ENCODE assay signal across 8 cellular contexts in the genomic region with DNA sequence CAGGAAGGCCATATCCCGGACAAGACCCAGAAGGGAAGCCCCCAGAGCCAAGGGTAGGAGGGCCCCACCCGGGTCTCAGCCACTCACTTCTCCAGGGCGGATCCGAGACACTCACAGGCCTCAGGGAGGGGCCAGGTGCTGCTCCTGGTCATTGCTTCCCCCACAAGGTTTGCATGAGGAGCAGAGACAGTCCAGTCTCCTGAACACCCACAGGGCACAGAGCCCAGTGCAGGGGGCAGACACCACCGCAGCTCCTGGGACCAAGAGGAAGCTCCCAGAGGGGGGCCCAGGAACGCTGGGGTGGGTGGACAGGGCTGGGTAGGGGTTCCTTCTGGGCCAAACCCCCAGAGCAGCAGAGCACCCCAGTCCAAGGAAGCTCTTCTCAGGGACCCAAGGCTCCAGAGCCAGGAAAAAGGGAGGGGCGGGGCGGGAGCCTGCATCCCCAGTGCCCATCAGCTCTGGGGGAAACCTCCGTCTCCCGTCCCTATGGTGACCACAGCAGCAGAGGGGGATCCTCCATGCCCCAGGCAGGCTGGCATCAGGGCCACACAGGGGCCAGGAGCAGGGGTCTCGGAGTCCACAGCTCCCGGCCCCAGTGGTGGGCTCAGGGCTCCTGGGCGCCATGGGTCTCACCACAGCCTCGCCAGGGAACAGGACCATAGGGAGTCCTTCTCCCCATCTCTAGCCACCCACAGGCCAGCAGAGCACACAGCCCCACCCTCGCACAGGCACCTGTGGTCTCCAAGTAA. TPM values are rescaled to one million over a fixed set of nuclear protein-coding genes. Genes with fewer than 3 reads are reported as not detected.
DNase-seq lines count a peak whose midpoint lies in the region; ATAC-seq and TF ChIP-seq lines count a peak whose summit lies in the region.

No MANE protein-coding gene starts in this region.

- ATAC-seq in GM21515 (IDR thresholded peaks at IDR 0.05; ENCODE audit: unreplicated experiment) = no peak

- DNase-seq in Caco-2 = no peak
- DNase-seq in endothelial cell (ENCODE audit: low spot score) = no peak
- DNase-seq in ovary = peak in 1 of 5 donors; percentile 39
- no peak for DNase-seq in AG20443 (ENCODE audit: low spot score)
- no peak for DNase-seq in NK-92 treated with Interleukin-12 subunit alpha and Interleukin-12 subunit beta, amount 100 ng/mL, for 24 hours (lab: John Stamatoyannopoulos, UW)
- no peak for DNase-seq in activated CD4-positive, CD25-positive, alpha-beta regulatory T cell treated with anti-CD3 and anti-CD28 coated beads, Interleukin-2, amount 50 U/mL, for 72 hours

- H3K27me3 ChIP-seq in Caco-2 (replicated peaks; ENCODE audit: control insufficient read depth, insufficient read depth, low read length) = no peaks in the 10 kb centered on the region
- H3K27me3 ChIP-seq in OCI-LY3 (ENCODE audit: low read depth, low read length) = no peaks in the 10 kb centered on the region
- H3K27me3 ChIP-seq in ovary = no peaks in the 10 kb centered on the region

- CTCF ChIA-PET in Caco-2 (lab: Charles Lee) = interaction anchor here (0.6 to 1.4 kb wide), 5 partner anchors 9 to 396 kb away, joined by 3 to 6 read pairs (median 3); a partner anchor contains a TSS

- TF ChIP-seq EP300 in ovary (IDR thresholded peaks at IDR 0.05) = no peak

- H3K27me3 Mint-ChIP-seq in Caco-2 (ENCODE audit: insufficient read depth, unreplicated experiment) = no peaks in the 10 kb centered on the region
- H3K27me3 Mint-ChIP-seq in endothelial cell (ENCODE audit: unreplicated experiment) = peaks cover 10% of the 10 kb centered on the region

- peak overlapping the region; percentile 91 for H3K4me3 Mint-ChIP-seq in Caco-2 (ENCODE audit: unreplicated experiment)
- peak overlapping the region; percentile 93 for H3K4me3 Mint-ChIP-seq in endothelial cell (ENCODE audit: unreplicated experiment)

- peak overlapping the region; percentile 81 for H3K4me2 ChIP-seq in OCI-LY3 (ENCODE audit: low read length)

- H3K9me3 ChIP-seq in Caco-2 = no peaks in the 10 kb centered on the region
- no peaks in the 10 kb centered on the region for H3K9me3 ChIP-seq in OCI-LY3 (ENCODE audit: insufficient read depth, low read length)
- no peaks in the 10 kb centered on the region for H3K9me3 ChIP-seq in ovary

- no peak for TF ChIP-seq POLR2A in ovary (IDR thresholded peaks at IDR 0.05)

- H3K4me1 ChIP-seq in Caco-2 = no peaks in the 10 kb centered on the region
- H3K4me1 ChIP-seq in OCI-LY3 (ENCODE audit: low read length) = peaks cover 13% of the 10 kb centered on the region
- peaks cover 3% of the 10 kb centered on the region for H3K4me1 ChIP-seq in ovary (ENCODE audit: insufficient read depth)

- peak overlapping the region; percentile 56 for H3K27ac ChIP-seq in OCI-LY3 (ENCODE audit: low read length)
- no peak overlapping the region for H3K27ac ChIP-seq in ovary

- BruUV-seq in Caco-2 (replicated peaks; lab: Mats Ljungman, UMichigan) = no TSS peak

- peak overlapping the region; percentile 67 for H3K9ac ChIP-seq in OCI-LY3 (ENCODE audit: low read length)

- TF ChIP-seq CTCF in Caco-2 (IDR thresholded peaks at IDR 0.05; ENCODE audit: insufficient read depth in 1 of 2, low read depth in 1 of 2, low read length in 1 of 2, severe bottlenecking in 1 of 2, unreplicated experiment in 1 of 2) (no peak), OCI-LY3 (IDR thresholded peaks at IDR 0.05; ENCODE audit: low read depth, low read length) (no peak), endothelial cell (IDR thresholded peaks at IDR 0.05; ENCODE audit: unreplicated experiment) (no peak), ovary (IDR thresholded peaks at IDR 0.05) (no peak)

- H3K9me3 Mint-ChIP-seq in Caco-2 (ENCODE audit: unreplicated experiment) = no peaks in the 10 kb centered on the region
- no peaks in the 10 kb centered on the region for H3K9me3 Mint-ChIP-seq in endothelial cell (ENCODE audit: unreplicated experiment)

- peaks cover 6% of the 10 kb centered on the region; the same call in 1 of the 2 replicates for H3K79me2 ChIP-seq in OCI-LY3 (ENCODE audit: low read length)

- H3K4me1 Mint-ChIP-seq in Caco-2 (ENCODE audit: low read depth, unreplicated experiment) = no peaks in the 10 kb centered on the region
- H3K4me1 Mint-ChIP-seq in endothelial cell (ENCODE audit: unreplicated experiment) = peaks cover 2% of the 10 kb centered on the region

- H3K4me3 ChIP-seq in Caco-2 (ENCODE audit: low read depth, low read length) (peak overlapping the region; percentile 23; the same call in 1 of the 2 replicates), OCI-LY3 (ENCODE audit: low read length) (peak overlapping the region; percentile 68), ovary (peak overlapping the region; percentile 49)

- POLR2A ChIA-PET in Caco-2 (lab: Charles Lee) = interaction anchor here (0.6 to 0.8 kb wide), 3 partner anchors 18 to 1121 kb away, joined by 5 read pairs; no protein-coding TSS in a partner anchor

- no peaks in the 10 kb centered on the region; the same call in 1 of the 2 replicates for H4K20me1 ChIP-seq in OCI-LY3 (ENCODE audit: insufficient read depth, low read length)

- H3K27ac Mint-ChIP-seq in Caco-2 (ENCODE audit: unreplicated experiment) (peak overlapping the region; percentile 96), endothelial cell (ENCODE audit: unreplicated experiment) (peak overlapping the region; percentile 76)

- H3K36me3 ChIP-seq in Caco-2 (ENCODE audit: control insufficient read depth, insufficient read depth, low read length) = peaks cover 2% of the 10 kb centered on the region
- H3K36me3 ChIP-seq in OCI-LY3 (replicated peaks; ENCODE audit: low read depth, low read length) = peaks cover 16% of the 10 kb centered on the region
- no peaks in the 10 kb centered on the region for H3K36me3 ChIP-seq in ovary

- 70 to 80% (median 74%) methylated on average over 15 of the region's 15 CpGs for WGBS in ovary, 3 donors

- H3K36me3 Mint-ChIP-seq in Caco-2 (ENCODE audit: insufficient read depth, unreplicated experiment) (peaks cover 46% of the 10 kb centered on the region), endothelial cell (ENCODE audit: low read depth, unreplicated experiment) (peaks cover 16% of the 10 kb centered on the region)

- H2AFZ ChIP-seq in OCI-LY3 (ENCODE audit: low read depth, low read length) = peak overlapping the region; percentile 74; the same call in 1 of the 2 replicates

- intact Hi-C loops in Caco-2 (cut with micrococcal nuclease; ENCODE audit: unreplicated experiment) (no loop called here), ovary (cut with DNase I) (no loop called here)

RNA-seq across cellular contexts. Expression of a gene that starts 0.8 kb away (rescaled TPM):
- total RNA-seq in Caco-2 (2022) (82.4 and 91.2 TPM in 2 replicates), endothelial cell (ENCODE audit: unreplicated experiment) (70.8 TPM), ovary (10 to 100 TPM; 38.9 to 57.7 (median 40.9) TPM)
- 10 to 100 TPM; 28.4 to 53.0 TPM for polyA plus RNA-seq in ovary

RNA-seq across cellular contexts. Expression of a gene that starts 10.6 kb away (rescaled TPM):
- total RNA-seq in Caco-2 (2022) (85.5 and 87.1 TPM in 2 replicates), endothelial cell (ENCODE audit: unreplicated experiment) (133 TPM), ovary (10 to 100 TPM; 13.0 to 39.8 (median 23.2) TPM)
- polyA plus RNA-seq in ovary = 10 to 100 TPM; 13.9 to 17.9 TPM

RNA-seq across cellular contexts. Expression of a gene that starts 18.6 kb away (rescaled TPM):
- total RNA-seq in Caco-2 (2022) (29.7 and 34.5 TPM in 2 replicates), endothelial cell (ENCODE audit: unreplicated experiment) (17.5 TPM), ovary (10 to 100 TPM; 13.7 to 27.2 (median 24.0) TPM)
- 10 to 100 TPM in 1 of 2 donors, 1 to 10 TPM in 1; 3.7 to 21.8 TPM for polyA plus RNA-seq in ovary

RNA-seq across cellular contexts. Expression of a gene that starts 25.8 kb away (rescaled TPM):
- 140 and 150 TPM in 2 replicates for total RNA-seq in Caco-2 (2022)
- total RNA-seq in endothelial cell (ENCODE audit: unreplicated experiment) = 139 TPM
- 100 to 1,000 TPM in 3 of 7 donors, 10 to 100 TPM in 4; 48.8 to 133 (median 93.4) TPM for total RNA-seq in ovary
- 100 to 1,000 TPM in 1 of 2 donors, 10 to 100 TPM in 1; 72.9 to 117 TPM for polyA plus RNA-seq in ovary

RNA-seq across cellular contexts. Expression of a gene that starts 30.5 kb away (rescaled TPM):
- total RNA-seq in Caco-2 (2022) (50.2 and 52.6 TPM in 2 replicates), endothelial cell (ENCODE audit: unreplicated experiment) (14.6 TPM), ovary (10 to 100 TPM; 10.2 to 23.7 (median 15.1) TPM)
- 10 to 100 TPM in 1 of 2 donors, 1 to 10 TPM in 1; 2.1 to 13.0 TPM for polyA plus RNA-seq in ovary
